Comparison of ENCODE assay signal across 14 cellular contexts in the genomic region with DNA sequence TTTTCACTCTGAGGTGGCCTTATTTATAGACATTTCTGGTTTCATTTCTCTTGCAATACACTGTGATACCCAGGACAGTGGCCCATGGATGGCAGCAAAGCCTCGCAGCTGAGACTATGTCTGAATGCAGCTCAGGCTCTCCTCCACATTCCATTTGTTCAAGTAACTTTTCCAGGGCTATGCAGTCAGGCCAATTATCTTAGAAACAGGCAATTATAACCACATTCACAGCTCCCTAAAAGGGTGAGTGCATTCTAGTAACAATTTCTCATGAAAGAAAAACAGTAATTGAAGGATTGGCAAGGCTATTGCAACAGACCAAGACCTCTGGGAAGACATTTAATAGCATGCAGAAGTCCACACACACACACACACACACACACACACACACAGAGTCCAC.
DNase-seq lines count a peak whose midpoint lies in the region; ATAC-seq and TF ChIP-seq lines count a peak whose summit lies in the region.
"Had no signal": no experiment of that assay in that cellular context is flagged by ENCODE, and none has a peak within 500 bp of the region (broad histone marks: within the 10 kb centered on the region; RNA-seq: fewer than 3 reads in every experiment).

No MANE protein-coding gene starts in this region.

- no peak overlapping the region for H3K18ac ChIP-seq in H9 (ENCODE audit: insufficient read length, low read depth, low read length)

- H3K79me2 ChIP-seq in H9 (ENCODE audit: insufficient read depth, low read length), result no peaks in the 10 kb centered on the region

- no peaks in the 10 kb centered on the region for H4K20me1 ChIP-seq in H9 (ENCODE audit: control insufficient read depth, insufficient read depth, insufficient read length)

- no peak overlapping the region for H4K5ac ChIP-seq in H9 (ENCODE audit: insufficient read length, low read depth, low read length)

- H2BK120ac ChIP-seq in H9 (ENCODE audit: low read depth, low read length, poor library complexity, severe bottlenecking), result no peak overlapping the region

- no peak overlapping the region for H2BK5ac ChIP-seq in H9 (ENCODE audit: insufficient read length, low read length)

- H3K4me1 Mint-ChIP-seq in H9 (peaks cover 5 to 8% of the 10 kb centered on the region in 2 experiments), glutamatergic neuron (ENCODE audit: low read depth, unreplicated experiment) (no peaks in the 10 kb centered on the region)

- no peak; the same call in 1 of the 2 replicates for TF ChIP-seq CTCF in BJ (IDR thresholded peaks at IDR 0.05; ENCODE audit: insufficient read depth, low read depth, low read length)
- TF ChIP-seq CTCF in astrocyte of the spinal cord (IDR thresholded peaks at IDR 0.05; ENCODE audit: low read depth, low read length), result peak; percentile 10
- no peak for TF ChIP-seq CTCF in H9 (conservative IDR thresholded peaks at IDR 0.05)
- no peak for TF ChIP-seq CTCF in glutamatergic neuron (IDR thresholded peaks at IDR 0.05; ENCODE audit: partially characterized antibody, unreplicated experiment)

- in situ Hi-C loops in astrocyte of the spinal cord (cut with HindIII; ENCODE audit: low sequenced_read_pairs), result no loop called here

- H2AK5ac ChIP-seq in H9 (ENCODE audit: insufficient read length, low read length), result no peak overlapping the region

- H3K9me3 Mint-ChIP-seq in H9 (no peaks in the 10 kb centered on the region), glutamatergic neuron (ENCODE audit: unreplicated experiment) (peaks cover 5% of the 10 kb centered on the region)
- H3K9me3 Mint-ChIP-seq: IgD-negative memory B cell had no signal

- H2BK20ac ChIP-seq in H9 (ENCODE audit: low read depth, low read length, poor library complexity, severe bottlenecking), result no peak overlapping the region

- WGBS in H9 (ENCODE audit: extremely low coverage, insufficient read length, low lambda C conversion rate), result no CpG with 5 or more reads among the region's 1 CpG

- H2BK12ac ChIP-seq in H9 (ENCODE audit: insufficient read length, low read depth, low read length), result no peak overlapping the region

- peaks cover 17% of the 10 kb centered on the region for H3K27me3 Mint-ChIP-seq in H9 (ENCODE audit: low read depth)
- H3K27me3 Mint-ChIP-seq in glutamatergic neuron (ENCODE audit: unreplicated experiment), result no peaks in the 10 kb centered on the region

- H4K8ac ChIP-seq in H9 (replicated peaks; ENCODE audit: insufficient read length, low read depth, low read length), result no peak overlapping the region

- no peak overlapping the region for H3K9ac ChIP-seq in H9 (ENCODE audit: extremely low read depth, insufficient read length, low read length)

- H3K27me3 ChIP-seq in BJ (ENCODE audit: control insufficient read depth, insufficient read depth, low read length) (peaks cover 14% of the 10 kb centered on the region), SJCRH30 (no peaks in the 10 kb centered on the region), H9 (ENCODE audit: insufficient read depth, low read length) (no peaks in the 10 kb centered on the region)

- H3K79me1 ChIP-seq in H9 (ENCODE audit: insufficient read depth, low read depth, low read length, poor library complexity, severe bottlenecking), result no peaks in the 10 kb centered on the region

- no peak for ATAC-seq in activated CD4-positive, CD25-positive, alpha-beta regulatory T cell treated with anti-CD3 and anti-CD28 coated beads, Interleukin-2, amount 50 U/mL, for 24 hours

- H3K27ac Mint-ChIP-seq in H9 (no peak overlapping the region), glutamatergic neuron (ENCODE audit: unreplicated experiment) (no peak overlapping the region)
- H3K27ac Mint-ChIP-seq: IgD-negative memory B cell had no signal

- H3K4me1 ChIP-seq in SJCRH30, result no peaks in the 10 kb centered on the region
- H3K4me1 ChIP-seq in H9 (ENCODE audit: insufficient read depth, low read length), result no peaks in the 10 kb centered on the region
- H3K4me1 ChIP-seq: Caco-2 had no signal

- no peak overlapping the region for H3K56ac ChIP-seq in H9 (ENCODE audit: insufficient read length, low read depth, low read length)

- H3K4me2 ChIP-seq in H9 (ENCODE audit: insufficient read depth, insufficient read length, low read length), result no peak overlapping the region

- H3K27ac ChIP-seq in SJCRH30 (no peak overlapping the region), H9 (ENCODE audit: insufficient read length, low read depth, low read length) (no peak overlapping the region)
- H3K27ac ChIP-seq: WERI-Rb-1 had no signal

- peaks cover 3% of the 10 kb centered on the region for H3K23me2 ChIP-seq in H9 (ENCODE audit: insufficient read length, low read depth, low read length, poor library complexity, severe bottlenecking)

- POLR2A ChIA-PET in BJ (lab: Charles Lee), result no interaction called here

- no peak overlapping the region for H3T11ph ChIP-seq in H9 (ENCODE audit: low read length)

- H3K4me3 Mint-ChIP-seq in H9 (no peak overlapping the region), glutamatergic neuron (ENCODE audit: unreplicated experiment) (no peak overlapping the region)
- H3K4me3 Mint-ChIP-seq: IgD-negative memory B cell had no signal

- no peaks in the 10 kb centered on the region for H3K36me3 Mint-ChIP-seq in H9 (ENCODE audit: insufficient read depth in 1 of 3, low read depth in 3 of 3)
- H3K36me3 Mint-ChIP-seq in glutamatergic neuron (ENCODE audit: unreplicated experiment), result peaks cover 5% of the 10 kb centered on the region
- H3K36me3 Mint-ChIP-seq: IgD-negative memory B cell had no signal

- no peak overlapping the region for H3K23ac ChIP-seq in H9 (ENCODE audit: insufficient read length, low read depth, low read length)

- no peak overlapping the region for H3K14ac ChIP-seq in H9 (ENCODE audit: insufficient read depth, low read length)

- no peak overlapping the region for H2AFZ ChIP-seq in H9 (ENCODE audit: low read length)

- peak; percentile 19 for DNase-seq in BJ (ENCODE audit: low read depth)
- DNase-seq in HT1080 (ENCODE audit: low read depth), result peak; percentile 11
- DNase-seq in astrocyte of the spinal cord (ENCODE audit: low read depth, low spot score), result peak; percentile 60
- peak; percentile 69 for DNase-seq in myocyte (ENCODE audit: low read depth)
- DNase-seq in SJCRH30, result no peak
- no peak for DNase-seq in H9
- no peak for DNase-seq in glutamatergic neuron
- DNase-seq: activated T-cell treated with anti-CD3 and anti-CD28 coated beads for 4 hours, NCI-H2171, Right ventricle myocardium superior, WERI-Rb-1 had no signal

- CTCF ChIA-PET in BJ (lab: Yijun Ruan, JAX), result interaction anchor here (0.8 kb wide), 2 partner anchors 927 to 1457 kb away, joined by 3 to 5 read pairs; no protein-coding TSS in a partner anchor

- no peaks in the 10 kb centered on the region for H3K36me3 ChIP-seq in BJ (ENCODE audit: control insufficient read depth, insufficient read depth, low read length)
- no peaks in the 10 kb centered on the region for H3K36me3 ChIP-seq in SJCRH30
- H3K36me3 ChIP-seq: WERI-Rb-1 had no signal

- H3K9me3 ChIP-seq in SJCRH30 (replicated peaks), result no peaks in the 10 kb centered on the region
- H3K9me3 ChIP-seq in H9 (ENCODE audit: control insufficient read depth, low read depth, low read length), result no peaks in the 10 kb centered on the region
- H3K9me3 ChIP-seq: Caco-2 had no signal

- no peak overlapping the region for H3K4ac ChIP-seq in H9 (ENCODE audit: low read depth, low read length)

- H2BK15ac ChIP-seq in H9 (ENCODE audit: low read depth, low read length), result no peak overlapping the region

- H3K4me3 ChIP-seq in BJ (ENCODE audit: low read depth, low read length), result no peak overlapping the region
- no peak overlapping the region for H3K4me3 ChIP-seq in astrocyte of the spinal cord (ENCODE audit: low read depth, low read length)
- H3K4me3 ChIP-seq in SJCRH30, result no peak overlapping the region

- H4K91ac ChIP-seq in H9 (ENCODE audit: insufficient read length, low read depth, low read length), result no peak overlapping the region

Comparison
In these comparisons a context has a peak if more than half of its experiments do, and no peak if none do; other contexts are left out.
1. DNase-seq: peak in BJ (single experiment), HT1080 (single experiment), astrocyte of the spinal cord (single experiment) and myocyte (single experiment); none in SJCRH30 (0 of 2), H9 (single experiment) and glutamatergic neuron (single experiment).